19 cellular contexts compared by ENCODE assay signal in genomic region chr7:53800746-53801145, GRCh38.
"Had no signal": no experiment of that assay in that cellular context is flagged by ENCODE, and none has a peak within 500 bp of the region (broad histone marks: within the 10 kb centered on the region; RNA-seq: fewer than 3 reads in every experiment).

No MANE protein-coding gene starts in this region.

- H3K36me3 Mint-ChIP-seq: activated naive CD8-positive, alpha-beta T cell treated with anti-CD3 and anti-CD28 coated beads for 36 hours; immature natural killer cell had no signal

- H3K27ac Mint-ChIP-seq: activated B cell treated with CpG ODN at 0.5 μM for 24 hours; activated CD4-positive, alpha-beta T cell treated with anti-CD3 and anti-CD28 coated beads for 36 hours; activated naive CD8-positive, alpha-beta T cell treated with anti-CD3 and anti-CD28 coated beads for 36 hours; endodermal cell; immature natural killer cell; natural killer cell had no signal

- H3K27me3 Mint-ChIP-seq: activated B cell treated with CpG ODN at 0.5 μM for 24 hours; activated CD4-positive, alpha-beta T cell treated with anti-CD3 and anti-CD28 coated beads for 36 hours; activated naive CD8-positive, alpha-beta T cell treated with anti-CD3 and anti-CD28 coated beads for 36 hours had no signal

- H3K4me3 Mint-ChIP-seq: activated B cell treated with CpG ODN at 0.5 μM for 24 hours; activated CD4-positive, alpha-beta T cell treated with anti-CD3 and anti-CD28 coated beads for 36 hours; activated naive CD8-positive, alpha-beta T cell treated with anti-CD3 and anti-CD28 coated beads for 36 hours; endodermal cell; immature natural killer cell; natural killer cell had no signal

- DNase-seq: activated B cell treated with CpG ODN at 0.5 μM for 24 hours; activated CD4-positive, alpha-beta T cell treated with anti-CD3 and anti-CD28 coated beads for 36 hours; activated CD4-positive, alpha-beta T cell treated with anti-CD3 and anti-CD28 coated beads, Interleukin-2, amount 50 U/mL, for 48 hours; activated naive CD4-positive, alpha-beta T cell treated with Interleukin-2 at 50 U/mL for 16 hours; activated naive CD8-positive, alpha-beta T cell treated with anti-CD3 and anti-CD28 coated beads for 36 hours; activated T-cell treated with anti-CD3 and anti-CD28 coated beads, Interleukin-2, amount 50 U/mL, for 48 hours; cerebellar nuclear complex; cortex of kidney; endodermal cell; foreskin keratinocyte; immature natural killer cell; left lung; natural killer cell; spleen; stimulated activated CD4-positive, alpha-beta T cell treated with anti-CD3 and anti-CD28 coated beads, Interleukin-4, amount 100 ng/mL, for 1 hour; stimulated activated naive CD4-positive, alpha-beta T cell; T-helper 9 cell; testis; upper lobe of left lung had no signal

- H3K4me1 Mint-ChIP-seq: activated B cell treated with CpG ODN at 0.5 μM for 24 hours; activated CD4-positive, alpha-beta T cell treated with anti-CD3 and anti-CD28 coated beads for 36 hours; activated naive CD8-positive, alpha-beta T cell treated with anti-CD3 and anti-CD28 coated beads for 36 hours; endodermal cell; immature natural killer cell; natural killer cell had no signal

- ATAC-seq: activated CD4-positive, alpha-beta T cell treated with anti-CD3 and anti-CD28 coated beads for 36 hours; foreskin keratinocyte; left lung; natural killer cell had no signal

- H3K9me3 Mint-ChIP-seq: endodermal cell had no signal
